In genomic region chr11:63766501-63767270, GRCh38 we compare ENCODE assay signal across 8 cellular contexts. TPM values are rescaled to one million over a fixed set of nuclear protein-coding genes. Genes with fewer than 3 reads are reported as not detected.
DNase-seq lines count a peak whose midpoint lies in the region; ATAC-seq, FAIRE-seq and TF ChIP-seq lines count a peak whose summit lies in the region.

No MANE protein-coding gene starts in this region.

- in situ Hi-C loops in GM12878 (cut with MboI) = no loop called here

- no peaks in the 10 kb centered on the region; the same call in 1 of the 2 replicates for H3K79me2 ChIP-seq in GM12878 (ENCODE audit: control insufficient read depth, insufficient read depth, low read length)

- H3K4me2 ChIP-seq in GM12878 (ENCODE audit: control insufficient read depth, insufficient read depth) = peak overlapping the region; percentile 95

- no peak overlapping the region for H3K9ac ChIP-seq in GM12878 (ENCODE audit: control insufficient read depth, insufficient read depth, low read length)

- H3K36me3 ChIP-seq in GM12878 (ENCODE audit: control insufficient read depth in 2 of 2, insufficient read depth in 2 of 2, low read length in 1 of 2) (peaks cover 0 to 1% of the 10 kb centered on the region in 2 experiments; a peak in 2 of 4 replicates), upper lobe of right lung (no peaks in the 10 kb centered on the region)

- TF ChIP-seq POLR2A in GM12878 (IDR thresholded peaks at IDR 0.05; ENCODE audit: low read depth, low read length) = no peak

- BruUV-seq in GM12878 (replicated peaks; lab: Mats Ljungman, UMichigan) = no TSS peak

- peak overlapping the region; percentile 86; the same call in 1 of the 2 replicates for H3K4me3 ChIP-seq in GM12878
- H3K4me3 ChIP-seq in upper lobe of right lung = peak overlapping the region; percentile 82

- SMC1A ChIA-PET in GM12878 (lab: Charles Lee; ENCODE audit: uncharacterized antibody, unreplicated experiment) = interaction anchor here (0.8 to 3.0 kb wide), 3 partner anchors 71 to 179 kb away, joined by 3 to 12 read pairs (median 4); partner anchors contain the start of gene MARK2

- CTCF ChIA-PET in GM12878 (lab: Yijun Ruan, JAX) = interaction anchor here (0.7 to 4.4 kb wide), 9 partner anchors 12 to 385 kb away, joined by 3 to 18 read pairs (median 5); no protein-coding TSS in a partner anchor

- no peak overlapping the region for H2AFZ ChIP-seq in GM12878 (ENCODE audit: control insufficient read depth, low read depth, low read length)

- POLR2A ChIA-PET in GM12878 (lab: Charles Lee) = interaction anchor here (0.5 kb wide), 1 partner anchor 109 kb away, joined by 4 read pairs; no protein-coding TSS in a partner anchor

- no peak for TF ChIP-seq EP300 in GM12878 (IDR thresholded peaks at IDR 0.05; ENCODE audit: borderline replicate concordance in 1 of 2, control insufficient read depth in 1 of 2, low read depth in 2 of 2, low read length in 2 of 2)

- no peak for FAIRE-seq in GM12878 (lab: Jason Lieb, UNC)

- no peak for ATAC-seq in GM12878
- no peak for ATAC-seq in memory B cell (ENCODE audit: low read depth)
- ATAC-seq in upper lobe of right lung = no peak
- ATAC-seq in HG03039 (IDR thresholded peaks at IDR 0.05; ENCODE audit: unreplicated experiment) = no peak

- H3K4me1 ChIP-seq in GM12878 (ENCODE audit: control insufficient read depth, insufficient read depth, low read length) = peaks cover 8% of the 10 kb centered on the region; the same call in 1 of the 2 replicates
- peaks cover 22% of the 10 kb centered on the region for H3K4me1 ChIP-seq in upper lobe of right lung

- H3K36me3 Mint-ChIP-seq in activated naive CD4-positive, alpha-beta T cell treated with anti-CD3 and anti-CD28 coated beads, Interleukin-2, amount 50 U/mL, for 24 hours = no peaks in the 10 kb centered on the region
- no peaks in the 10 kb centered on the region for H3K36me3 Mint-ChIP-seq in memory B cell

- peaks cover 8% of the 10 kb centered on the region for H3K4me1 Mint-ChIP-seq in activated naive CD4-positive, alpha-beta T cell treated with anti-CD3 and anti-CD28 coated beads, Interleukin-2, amount 50 U/mL, for 24 hours
- peaks cover 4% of the 10 kb centered on the region for H3K4me1 Mint-ChIP-seq in memory B cell

- 69% methylated on average over 8 of the region's 8 CpGs for WGBS in GM12878 (ENCODE audit: insufficient coverage, insufficient replicate concordance, low lambda C conversion rate, missing lambda C conversion rate)

- H3K9me3 Mint-ChIP-seq in activated naive CD4-positive, alpha-beta T cell treated with anti-CD3 and anti-CD28 coated beads, Interleukin-2, amount 50 U/mL, for 24 hours = no peaks in the 10 kb centered on the region
- H3K9me3 Mint-ChIP-seq in memory B cell = no peaks in the 10 kb centered on the region

- RAD21 ChIA-PET in GM12878 (lab: Charles Lee; ENCODE audit: unreplicated experiment) = interaction anchor here (1.1 to 2.0 kb wide), 3 partner anchors 18 to 179 kb away, joined by 3 to 17 read pairs (median 4); no protein-coding TSS in a partner anchor

- H3K4me3 Mint-ChIP-seq in activated naive CD4-positive, alpha-beta T cell treated with anti-CD3 and anti-CD28 coated beads, Interleukin-2, amount 50 U/mL, for 24 hours = peak overlapping the region; percentile 96
- H3K4me3 Mint-ChIP-seq in memory B cell = peak overlapping the region; percentile 92

- peaks cover 3 to 4% of the 10 kb centered on the region in 2 experiments for H3K27me3 ChIP-seq in GM12878 (replicated peaks in 1 of 2; ENCODE audit: control insufficient read depth in 2 of 2, insufficient read depth in 2 of 2, low read length in 1 of 2)
- no peaks in the 10 kb centered on the region for H3K27me3 ChIP-seq in upper lobe of right lung

- H3K27ac Mint-ChIP-seq in activated naive CD4-positive, alpha-beta T cell treated with anti-CD3 and anti-CD28 coated beads, Interleukin-2, amount 50 U/mL, for 24 hours = no peak overlapping the region
- H3K27ac Mint-ChIP-seq in memory B cell = no peak overlapping the region

- intact Hi-C loops in GM12878 (cut with micrococcal nuclease; ENCODE audit: unreplicated experiment) (loop anchor here (1.0 to 5.0 kb wide), 3 partner anchors 71 to 382 kb away; partner anchors contain the start of gene MARK2), upper lobe of right lung (cut with DNase I) (no loop called here)

- peaks cover 5% of the 10 kb centered on the region; the same call in 1 of the 2 replicates for H4K20me1 ChIP-seq in GM12878 (ENCODE audit: control insufficient read depth, insufficient read depth)

- peaks cover 3% of the 10 kb centered on the region for H3K27me3 Mint-ChIP-seq in activated naive CD4-positive, alpha-beta T cell treated with anti-CD3 and anti-CD28 coated beads, Interleukin-2, amount 50 U/mL, for 24 hours
- H3K27me3 Mint-ChIP-seq in memory B cell = peaks cover 2% of the 10 kb centered on the region

- DNase-seq in activated naive CD4-positive, alpha-beta T cell treated with Interleukin-2 at 50 U/mL for 16 hours = no peak
- DNase-seq in GM12878 (ENCODE audit: low read depth, low spot score) = no peak
- DNase-seq in memory B cell (ENCODE audit: low spot score in 2 of 2) = no peak
- DNase-seq in upper lobe of right lung = no peak
- no peak for DNase-seq in DMS114 treated with DMSO at 0.1 percent for 48 hours (lab: John Stamatoyannopoulos, UW; ENCODE audit: unreplicated experiment)
- DNase-seq in activated naive CD4-positive, alpha-beta T cell (lab: John Stamatoyannopoulos, UW) = no peak

- TF ChIP-seq CTCF in GM12878 (IDR thresholded peaks at IDR 0.05 in 2 of 3, conservative IDR thresholded peaks at IDR 0.05 in 1 of 3; ENCODE audit: control insufficient read depth in 2 of 3, extremely low read depth in 1 of 3, insufficient read depth in 1 of 3, low read depth in 3 of 3, low read length in 3 of 3) (no peak), upper lobe of right lung (IDR thresholded peaks at IDR 0.05) (no peak)

- H3K27ac ChIP-seq in GM12878 (ENCODE audit: control insufficient read depth, insufficient read depth) (no peak overlapping the region), upper lobe of right lung (no peak overlapping the region)

- no peak for TF ChIP-seq RAD21 in GM12878 (IDR thresholded peaks at IDR 0.05; ENCODE audit: insufficient read depth, low read depth, low read length)

- H3K9me3 ChIP-seq in GM12878 (replicated peaks; ENCODE audit: control insufficient read depth, insufficient read depth, low read length) = no peaks in the 10 kb centered on the region
- no peaks in the 10 kb centered on the region for H3K9me3 ChIP-seq in upper lobe of right lung

TF ChIP-seq in GM12878, 131 proteins besides CTCF, POLR2A, EP300 and RAD21 (continues in another document):
- TF ChIP-seq ZNF207 (IDR thresholded peaks at IDR 0.05; ENCODE audit: borderline replicate concordance) (no peak), CBX3 (IDR thresholded peaks at IDR 0.05; ENCODE audit: borderline replicate concordance, low read depth) (no peak), KAT2A (conservative IDR thresholded peaks at IDR 0.05; ENCODE audit: control insufficient read depth, low read depth, low read length) (no peak), EED (IDR thresholded peaks at IDR 0.05; ENCODE audit: low read depth) (no peak), ZBED1 (IDR thresholded peaks at IDR 0.05; ENCODE audit: borderline replicate concordance) (no peak), NFYA (IDR thresholded peaks at IDR 0.05; ENCODE audit: borderline replicate concordance, low read depth, low read length) (no peak)

RNA-seq across cellular contexts. Expression of gene ZFTA, which starts 1.9 kb away (rescaled TPM):
- total RNA-seq in GM12878 (2013; cell fraction: nucleolus; rRNA removed) = 3.7 and 4.8 TPM in 2 replicates
- total RNA-seq in GM12878 (2014; rRNA removed) (5.5 and 5.6 TPM in 2 replicates), GM12878 (2014; rRNA removed; fragmentation: Illumina TruSeq; extraction: Trizol) (2.3 and 2.4 TPM in 2 replicates), GM12878 (2021) (7.3 and 7.9 TPM in 2 replicates), upper lobe of right lung (9.5 TPM)
- polyA plus RNA-seq in GM12878 (2011; ENCODE audit: low read depth) = 1.1 TPM
- polyA plus RNA-seq in GM12878 (2011; rRNA removed) (2.5 and 2.6 TPM in 2 replicates), GM12878 (2014; fragmentation: Illumina TruSeq; extraction: Trizol) (2.0 and 2.2 TPM in 2 replicates), GM12878 (2014; fragmentation: Nextera tagmentation; extraction: Ambion mirVana) (under 1 TPM; 0.39 to 0.99 TPM), GM12878 (2014; rRNA removed) (4.4 and 5.5 TPM in 2 replicates), GM12878 (2016; fragmentation: Nextera tagmentation; extraction: Ambion mirVana) (under 1 TPM; 0.40 to 0.43 TPM)
- polyA plus RNA-seq in GM12878 (2011; cell fraction: cytosol; rRNA removed) = 1.4 and 2.3 TPM in 2 replicates
- polyA plus RNA-seq in GM12878 (2011; cell fraction: nucleus; rRNA removed) = 8.2 and 12.1 TPM in 2 replicates
- polyA plus RNA-seq in GM12878 (2012) = 2.5 and 2.8 TPM in 2 replicates
- polyA minus RNA-seq in GM12878 (2011; rRNA and poly(A)+ RNA removed) = 1.6 and 2.0 TPM in 2 replicates
- 1.2 and 2.9 TPM in 2 replicates for polyA minus RNA-seq in GM12878 (2011; cell fraction: cytosol; rRNA and poly(A)+ RNA removed)
- polyA minus RNA-seq in GM12878 (2011; cell fraction: nucleus; rRNA and poly(A)+ RNA removed) = 1.9 and 4.2 TPM in 2 replicates

RNA-seq across cellular contexts. Expression of gene SPINDOC, which starts 46.6 kb away (rescaled TPM):
- total RNA-seq in GM12878 (2013; cell fraction: nucleolus; rRNA removed) = 23.3 and 29.2 TPM in 2 replicates
- total RNA-seq in GM12878 (2014; rRNA removed) (27.5 and 32.6 TPM in 2 replicates), GM12878 (2014; rRNA removed; fragmentation: Illumina TruSeq; extraction: Trizol) (17.9 and 22.5 TPM in 2 replicates), GM12878 (2021) (31.5 and 36.3 TPM in 2 replicates), upper lobe of right lung (20.3 TPM)
- polyA plus RNA-seq in GM12878 (2011; ENCODE audit: low read depth) = 5.0 TPM
- polyA plus RNA-seq in GM12878 (2011; rRNA removed) (11.9 and 19.0 TPM in 2 replicates), GM12878 (2014; fragmentation: Illumina TruSeq; extraction: Trizol) (6.3 and 14.7 TPM in 2 replicates), GM12878 (2014; fragmentation: Nextera tagmentation; extraction: Ambion mirVana) (1 to 10 TPM; 1.1 to 1.2 TPM), GM12878 (2014; rRNA removed) (38.2 and 41.4 TPM in 2 replicates), GM12878 (2016; fragmentation: Nextera tagmentation; extraction: Ambion mirVana) (1 to 10 TPM in 1 of 2 experiments, under 1 TPM in 1; 0.88 to 1.2 TPM)
- 25.5 and 40.3 TPM in 2 replicates for polyA plus RNA-seq in GM12878 (2011; cell fraction: cytosol; rRNA removed)
- polyA plus RNA-seq in GM12878 (2011; cell fraction: nucleus; rRNA removed) = 28.1 and 40.9 TPM in 2 replicates
- 16.2 and 23.1 TPM in 2 replicates for polyA plus RNA-seq in GM12878 (2012)
- 8.3 and 14.2 TPM in 2 replicates for polyA minus RNA-seq in GM12878 (2011; rRNA and poly(A)+ RNA removed)
- polyA minus RNA-seq in GM12878 (2011; cell fraction: cytosol; rRNA and poly(A)+ RNA removed) = 8.4 and 9.9 TPM in 2 replicates
- polyA minus RNA-seq in GM12878 (2011; cell fraction: nucleus; rRNA and poly(A)+ RNA removed) = 9.6 and 12.7 TPM in 2 replicates
